ENCODE assay signal across 29 cellular contexts in genomic region chr14:70094106-70094505, GRCh38.
"Had no signal": no experiment of that assay in that cellular context is flagged by ENCODE, and none has a peak within 500 bp of the region (broad histone marks: within the 10 kb centered on the region; RNA-seq: fewer than 3 reads in every experiment).

No MANE protein-coding gene starts in this region.

- H3K36me3 ChIP-seq: adrenal gland, ascending aorta, cardiac muscle cell had no signal

- H3K27ac ChIP-seq: adrenal gland, ascending aorta, cardiac muscle cell, VCaP had no signal

- H3K4me3 ChIP-seq: adrenal gland, ascending aorta, cardiac muscle cell had no signal

- H3K27me3 ChIP-seq: adrenal gland, ascending aorta had no signal

- H3K4me1 ChIP-seq: adrenal gland, ascending aorta had no signal

- DNase-seq: activated B cell treated with CpG ODN at 0.5 μM for 24 hours; activated CD4-positive, alpha-beta memory T cell treated with anti-CD3 and anti-CD28 coated beads for 36 hours; activated CD4-positive, alpha-beta T cell treated with anti-CD3 and anti-CD28 coated beads for 4 hours; activated CD4-positive, alpha-beta T cell treated with anti-CD3 and anti-CD28 coated beads, Interleukin-2, amount 10 ng/mL, durations not matched to agents 24 days and 14 days; activated CD4-positive, alpha-beta T cell treated with anti-CD3 and anti-CD28 coated beads, Interleukin-2, amount 50 U/mL, for 1 hour; activated CD4-positive, alpha-beta T cell treated with anti-CD3 and anti-CD28 coated beads, Interleukin-2, amount 50 U/mL, for 4 hours; activated CD4-positive, CD25-positive, alpha-beta regulatory T cell treated with anti-CD3 and anti-CD28 coated beads, Interleukin-2, amount 50 U/mL, for 72 hours; activated CD8-positive, alpha-beta memory T cell treated with anti-CD3 and anti-CD28 coated beads, Interleukin-2, amount 50 U/mL, for 4 hours; activated CD8-positive, alpha-beta T cell treated with anti-CD3 and anti-CD28 coated beads for 36 hours; activated effector memory CD4-positive, alpha-beta T cell treated with anti-CD3 and anti-CD28 coated beads, Interleukin-2, amount 50 U/mL, for 16 hours; activated gamma-delta T cell treated with Interleukin-2 at 50 U/mL for 16 hours; activated naive CD4-positive, alpha-beta T cell; activated naive CD4-positive, alpha-beta T cell treated with anti-CD3 and anti-CD28 coated beads for 36 hours; activated naive CD4-positive, alpha-beta T cell treated with anti-CD3 and anti-CD28 coated beads, Interleukin-2, amount 50 U/mL, for 16 hours; activated naive CD8-positive, alpha-beta T cell treated with anti-CD3 and anti-CD28 coated beads for 36 hours; activated T-cell treated with anti-CD3 and anti-CD28 coated beads for 4 hours; activated T-cell treated with anti-CD3 and anti-CD28 coated beads, Interleukin-2, amount 50 U/mL, for 1 hour; activated T-cell treated with anti-CD3 and anti-CD28 coated beads, Interleukin-2, amount 50 U/mL, for 4 hours; activated T-cell treated with anti-CD3 and anti-CD28 coated beads, Interleukin-2, amount 50 U/mL, for 72 hours; amniotic stem cell; central memory CD4-positive, alpha-beta T cell; T-helper 9 cell had no signal

- FAIRE-seq: TTC549 had no signal

- H3K9me3 ChIP-seq: adrenal gland, ascending aorta had no signal

- ATAC-seq: activated CD8-positive, alpha-beta T cell treated with anti-CD3 and anti-CD28 coated beads for 36 hours; activated naive CD4-positive, alpha-beta T cell treated with anti-CD3 and anti-CD28 coated beads, Interleukin-2, amount 50 U/mL, for 72 hours; activated T-cell treated with anti-CD3 and anti-CD28 coated beads, Interleukin-2, amount 50 U/mL, for 4 hours; activated T-cell treated with anti-CD3 and anti-CD28 coated beads, Interleukin-2, amount 50 U/mL, for 72 hours; activated T-helper 17 cell treated with anti-CD3 and anti-CD28 coated beads, Interleukin-2, amount 50 U/mL, for 72 hours had no signal
